In genomic region chr19:18941628-18942354, GRCh38 we compare ENCODE assay signal across 1 cellular context.
TF ChIP-seq lines count a peak whose summit lies in the region.

No MANE protein-coding gene starts in this region.

TF ChIP-seq in HepG2, 621 proteins besides CTCF, POLR2A, EP300 and RAD21:
- TF ChIP-seq ARID4A (CRISPR knock-in tag; IDR thresholded peaks at IDR 0.05; ENCODE audit: borderline replicate concordance): peak; percentile 27; the same call in 1 of the 2 replicates
- TF ChIP-seq NFAT5 (CRISPR knock-in tag; IDR thresholded peaks at IDR 0.05): no peak
- 0 out of 2 replicates have a peak, but pooled peaks have one; percentile 24 for TF ChIP-seq ZSCAN25 (CRISPR knock-in tag; IDR thresholded peaks at IDR 0.05)
- TF ChIP-seq ARHGAP35 (CRISPR knock-in tag; IDR thresholded peaks at IDR 0.05; ENCODE audit: borderline replicate concordance): no peak
- TF ChIP-seq ZNF687 (CRISPR knock-in tag; IDR thresholded peaks at IDR 0.05): peak; percentile 39
- TF ChIP-seq ZNF354B (CRISPR knock-in tag; IDR thresholded peaks at IDR 0.05): 0 out of 2 replicates have a peak, but pooled peaks have one; percentile 33
- no peak for TF ChIP-seq RELA (CRISPR knock-in tag; IDR thresholded peaks at IDR 0.05)
- no peak for TF ChIP-seq ARNT (IDR thresholded peaks at IDR 0.05)
- TF ChIP-seq PLSCR1 (CRISPR knock-in tag; IDR thresholded peaks at IDR 0.05; ENCODE audit: borderline replicate concordance): no peak
- TF ChIP-seq AKNA (CRISPR knock-in tag; IDR thresholded peaks at IDR 0.05; ENCODE audit: borderline replicate concordance): no peak
- no peak for TF ChIP-seq ZBTB20 (CRISPR knock-in tag; IDR thresholded peaks at IDR 0.05; ENCODE audit: borderline replicate concordance, low read depth)
- TF ChIP-seq GLMP (CRISPR knock-in tag; IDR thresholded peaks at IDR 0.05; ENCODE audit: borderline replicate concordance): no peak
- peak; percentile 40; the same call in 1 of the 2 replicates for TF ChIP-seq PATZ1 (CRISPR knock-in tag; IDR thresholded peaks at IDR 0.05)
- TF ChIP-seq STAG1 (CRISPR knock-in tag; IDR thresholded peaks at IDR 0.05): peak; percentile 83
- no peak for TF ChIP-seq NR0B2 (CRISPR knock-in tag; IDR thresholded peaks at IDR 0.05)
- 0 out of 2 replicates have a peak, but pooled peaks have one; percentile 15 for TF ChIP-seq ZNF329 (CRISPR knock-in tag; IDR thresholded peaks at IDR 0.05; ENCODE audit: low read depth)
- 0 out of 2 replicates have a peak, but pooled peaks have one; percentile 27 for TF ChIP-seq TGIF2 (CRISPR knock-in tag; IDR thresholded peaks at IDR 0.05)
- TF ChIP-seq ZNF530 (CRISPR knock-in tag; IDR thresholded peaks at IDR 0.05; ENCODE audit: low read depth): no peak
